Comparison of ENCODE assay signal across 19 cellular contexts in genomic region chr11:110338684-110339083, GRCh38. TPM values are rescaled to one million over a fixed set of nuclear protein-coding genes. Genes with fewer than 3 reads are reported as not detected.
A peak's percentile ranks its signal among the peaks of the same experiment; 100 is the strongest.
DNase-seq lines count a peak whose midpoint lies in the region; ATAC-seq and TF ChIP-seq lines count a peak whose summit lies in the region.
"Had no signal": no experiment of that assay in that cellular context is flagged by ENCODE, and none has a peak within 500 bp of the region (broad histone marks: within the 10 kb centered on the region; RNA-seq: fewer than 3 reads in every experiment).

No MANE protein-coding gene starts in this region.

- H2AK5ac ChIP-seq in trophoblast cell (ENCODE audit: low read length) = no peak overlapping the region

- no peak overlapping the region for H4K8ac ChIP-seq in trophoblast cell (ENCODE audit: low read depth, low read length)

- peaks cover 11% of the 10 kb centered on the region for H3K4me1 Mint-ChIP-seq in progenitor cell of endocrine pancreas (ENCODE audit: low read depth)

- H3K27ac ChIP-seq in trophoblast cell (ENCODE audit: low read depth, low read length) = peak overlapping the region; percentile 21
- H3K27ac ChIP-seq: 22Rv1, body of pancreas, thoracic aorta had no signal

- no peaks in the 10 kb centered on the region for H3K36me3 ChIP-seq in trophoblast cell (ENCODE audit: control insufficient read depth in 1 of 2, insufficient read depth in 2 of 2, low read length in 2 of 2)
- H3K36me3 ChIP-seq: thoracic aorta had no signal

- no CpG with 5 or more reads among the region's 5 CpGs for WGBS in trophoblast cell (ENCODE audit: extremely low coverage, insufficient coverage, insufficient read length)

- peak overlapping the region; percentile 83 for H2BK120ac ChIP-seq in trophoblast cell (ENCODE audit: insufficient read depth, low read length, poor library complexity)

- H3K4me1 ChIP-seq in trophoblast cell (ENCODE audit: control insufficient read depth in 1 of 2, insufficient read depth in 2 of 2, low read length in 2 of 2) = peaks cover 9 to 14% of the 10 kb centered on the region in 2 experiments

- DNase-seq in DMS53 (lab: John Stamatoyannopoulos, UW) (peak; percentile 5), DMS53 treated with DMSO at 0.1 percent for 48 hours (lab: John Stamatoyannopoulos, UW; ENCODE audit: unreplicated experiment) (no peak), NOMO-1 treated with DMSO at 0.1 percent for 48 hours (lab: John Stamatoyannopoulos, UW; ENCODE audit: unreplicated experiment) (peak; percentile 80), trophoblast cell (no peak), NCI-H1105 (lab: John Stamatoyannopoulos, UW) (no peak), progenitor cell of endocrine pancreas (ENCODE audit: low spot score, unreplicated experiment) (no peak)
- DNase-seq: activated naive CD4-positive, alpha-beta T cell treated with anti-CD3 and anti-CD28 coated beads, Interleukin-2, amount 10 ng/mL, durations not matched to agents 7 days and 5 days; body of pancreas; cortex of kidney; NCI-H2081; right cardiac atrium; stimulated activated CD4-positive, alpha-beta T cell treated with anti-CD3 and anti-CD28 coated beads, Interleukin-2, amount 100 ng/mL, for 24 hours; T-cell had no signal

- no peaks in the 10 kb centered on the region for H3K36me3 Mint-ChIP-seq in progenitor cell of endocrine pancreas (ENCODE audit: insufficient read depth)
- H3K36me3 Mint-ChIP-seq: T-cell, WTC11 had no signal

- no peak overlapping the region for H2BK5ac ChIP-seq in trophoblast cell (ENCODE audit: low read depth, low read length, poor library complexity)

- H3K4me3 Mint-ChIP-seq in progenitor cell of endocrine pancreas (ENCODE audit: low read depth) = no peak overlapping the region
- H3K4me3 Mint-ChIP-seq: activated naive CD4-positive, alpha-beta T cell treated with anti-CD3 and anti-CD28 coated beads, Interleukin-2, amount 10 ng/mL, durations not matched to agents 7 days and 5 days; T-cell; WTC11 had no signal

- H3K9ac ChIP-seq in trophoblast cell (ENCODE audit: low read length) = no peak overlapping the region
- H3K9ac ChIP-seq: BLaER1 treated with 17β-estradiol and CSF1 and Interleukin-3, amounts not matched to agents 10 nM and 100 nM had no signal

- no peak overlapping the region for H3K18ac ChIP-seq in trophoblast cell (ENCODE audit: low read length)

- H3K27me3 ChIP-seq in trophoblast cell (ENCODE audit: insufficient read depth, low read length) = no peaks in the 10 kb centered on the region
- H3K27me3 ChIP-seq: BLaER1 treated with 17β-estradiol and CSF1 and Interleukin-3, amounts not matched to agents 10 nM and 100 nM; body of pancreas had no signal

- H3K4ac ChIP-seq in trophoblast cell (ENCODE audit: low read depth, low read length) = no peak overlapping the region

- ATAC-seq in HG02623 (IDR thresholded peaks at IDR 0.05; ENCODE audit: unreplicated experiment) (peak; percentile 45), HG03565 (IDR thresholded peaks at IDR 0.05; ENCODE audit: unreplicated experiment) (no peak)
- ATAC-seq: body of pancreas, right cardiac atrium, T-cell, WTC11 had no signal

- peaks cover 6% of the 10 kb centered on the region for H3K9me3 Mint-ChIP-seq in progenitor cell of endocrine pancreas (ENCODE audit: low read depth)
- H3K9me3 Mint-ChIP-seq: activated naive CD4-positive, alpha-beta T cell treated with anti-CD3 and anti-CD28 coated beads, Interleukin-2, amount 10 ng/mL, durations not matched to agents 7 days and 5 days had no signal

- H3K79me1 ChIP-seq in trophoblast cell (ENCODE audit: low read length) = peaks cover 38% of the 10 kb centered on the region

- H3K9me3 ChIP-seq in trophoblast cell (ENCODE audit: insufficient read depth, low read depth, low read length) = no peaks in the 10 kb centered on the region
- H3K9me3 ChIP-seq: body of pancreas, thoracic aorta had no signal

- H4K12ac ChIP-seq in trophoblast cell (ENCODE audit: low read depth, low read length) = no peak overlapping the region

- H3K27ac Mint-ChIP-seq in progenitor cell of endocrine pancreas = no peak overlapping the region
- H3K27ac Mint-ChIP-seq: activated naive CD4-positive, alpha-beta T cell treated with anti-CD3 and anti-CD28 coated beads, Interleukin-2, amount 10 ng/mL, durations not matched to agents 7 days and 5 days; T-cell; WTC11 had no signal

- H2BK12ac ChIP-seq in trophoblast cell (ENCODE audit: low read length) = peak overlapping the region; percentile 96

- no peak overlapping the region for H3K4me2 ChIP-seq in trophoblast cell (ENCODE audit: low read length)

- H4K91ac ChIP-seq in trophoblast cell (ENCODE audit: low read depth, low read length) = peak overlapping the region; percentile 87

- no peaks in the 10 kb centered on the region for H3K27me3 Mint-ChIP-seq in progenitor cell of endocrine pancreas
- H3K27me3 Mint-ChIP-seq: activated naive CD4-positive, alpha-beta T cell treated with anti-CD3 and anti-CD28 coated beads, Interleukin-2, amount 10 ng/mL, durations not matched to agents 7 days and 5 days; T-cell had no signal

- TF ChIP-seq CTCF in progenitor cell of endocrine pancreas (IDR thresholded peaks at IDR 0.05; ENCODE audit: unreplicated experiment) = no peak

- peaks cover 6% of the 10 kb centered on the region for H3K79me2 ChIP-seq in trophoblast cell (ENCODE audit: control insufficient read depth, insufficient read depth, low read length, poor library complexity)

- H3K23ac ChIP-seq in trophoblast cell (ENCODE audit: low read length) = no peak overlapping the region

- peak overlapping the region; percentile 74 for H3K14ac ChIP-seq in trophoblast cell (ENCODE audit: low read length)

- H3K4me3 ChIP-seq in trophoblast cell (ENCODE audit: low read depth, low read length) = no peak overlapping the region
- H3K4me3 ChIP-seq: BLaER1 treated with 17β-estradiol and CSF1 and Interleukin-3, amounts not matched to agents 10 nM and 100 nM; body of pancreas; thoracic aorta had no signal

- H2AFZ ChIP-seq in trophoblast cell (ENCODE audit: insufficient read depth, low read length, poor library complexity) = no peak overlapping the region

RNA-seq across cellular contexts. Expression of gene RDX, which starts 42.3 kb away (rescaled TPM):
- polyA plus RNA-seq in trophoblast cell (2013) = 450 and 451 TPM in 2 replicates
- 89.6 and 92.8 TPM in 2 replicates for total RNA-seq in progenitor cell of endocrine pancreas

Comparison
In these comparisons a context has a peak if more than half of its experiments do, and no peak if none do; other contexts are left out.
1. DNase-seq: peak in DMS53 (single experiment) and NOMO-1 treated with DMSO at 0.1 percent for 48 hours (single experiment); none in DMS53 treated with DMSO at 0.1 percent for 48 hours (single experiment), trophoblast cell (0 of 2), NCI-H1105 (single experiment) and progenitor cell of endocrine pancreas (single experiment).